Comparison of ENCODE assay signal across 8 cellular contexts in genomic region chr14:101964297-101965144, GRCh38. TPM values are rescaled to one million over a fixed set of nuclear protein-coding genes. Genes with fewer than 3 reads are reported as not detected.
A peak's percentile ranks its signal among the peaks of the same experiment; 100 is the strongest.
DNase-seq lines count a peak whose midpoint lies in the region; ATAC-seq and TF ChIP-seq lines count a peak whose summit lies in the region.

DYNC1H1 (plus strand) TSS chr14:101964573; CDS start chr14:101964692, 119 bp downstream.

- TF ChIP-seq CTCF in H9 (conservative IDR thresholded peaks at IDR 0.05) (no peak), MM.1S (IDR thresholded peaks at IDR 0.05; ENCODE audit: low read length) (no peak), natural killer cell (IDR thresholded peaks at IDR 0.05) (no peak)

- H3K4me3 ChIP-seq in MM.1S (ENCODE audit: low read length) = peak within 1 kb of the TSS; percentile 80

- H3K4me2 ChIP-seq in H9 (ENCODE audit: insufficient read depth, insufficient read length, low read length) = peak within 1 kb of the TSS; percentile 91
- peak within 1 kb of the TSS; percentile 69 for H3K4me2 ChIP-seq in MM.1S (ENCODE audit: low read depth, low read length)

- peak; percentile 85 to 93 (median 89) for ATAC-seq in natural killer cell
- peak; percentile 85 to 90 for ATAC-seq in stimulated activated naive B cell treated with anti-CD40 and anti-IgM and Interleukin-4, amounts not matched to agents 10 μg/mL and 1 μg/mL and 100 μg/mL, for 72 hours (replicated peaks)

- peaks cover 42% of the 10 kb centered on the region for H3K27me3 Mint-ChIP-seq in H9 (ENCODE audit: low read depth)
- H3K27me3 Mint-ChIP-seq in natural killer cell (ENCODE audit: low read depth in 2 of 2) = peaks cover 0 to 2% of the 10 kb centered on the region in 2 donors
- H3K27me3 Mint-ChIP-seq in stimulated activated naive B cell treated with anti-CD40 and anti-IgM and Interleukin-4, amounts not matched to agents 10 μg/mL and 1 μg/mL and 100 μg/mL, for 72 hours = no peaks in the 10 kb centered on the region

- H3K27ac Mint-ChIP-seq in H9 (peak within 1 kb of the TSS in 2 of 3 experiments; percentile 67 to 93; a peak in 3 of 7 replicates), natural killer cell (peak within 1 kb of the TSS; percentile 90 to 91)
- H3K27ac Mint-ChIP-seq in stimulated activated naive B cell treated with anti-CD40 and anti-IgM and Interleukin-4, amounts not matched to agents 10 μg/mL and 1 μg/mL and 100 μg/mL, for 72 hours = peak within 1 kb of the TSS; percentile 96

- H3T11ph ChIP-seq in H9 (ENCODE audit: low read length) = no peak within 1 kb of the TSS

- H4K20me1 ChIP-seq in H9 (ENCODE audit: control insufficient read depth, insufficient read depth, insufficient read length) = no peaks in the 10 kb centered on the region
- H4K20me1 ChIP-seq in MM.1S (ENCODE audit: insufficient read depth, low read length) = no peaks in the 10 kb centered on the region

- H3K27me3 ChIP-seq in H9 (ENCODE audit: insufficient read depth, low read length) (peaks cover 4% of the 10 kb centered on the region; the same call in 1 of the 2 replicates), MM.1S (replicated peaks; ENCODE audit: insufficient read depth, low read length) (no peaks in the 10 kb centered on the region)

- H2AFZ ChIP-seq in H9 (ENCODE audit: low read length) (no peak within 1 kb of the TSS), MM.1S (ENCODE audit: low read length) (no peak within 1 kb of the TSS)

- DNase-seq in EL = peak; percentile 93
- peak; percentile 93 for DNase-seq in H9
- DNase-seq in MM.1S = peak; percentile 81
- DNase-seq in SHP77 (lab: John Stamatoyannopoulos, UW) = peak; percentile 94 to 96
- peak; percentile 86 for DNase-seq in activated T-helper 9 cell treated with anti-CD3 and anti-CD28 coated beads, Interleukin-2, amount 50 U/mL, for 16 hours (ENCODE audit: low read depth)
- peak; percentile 89 for DNase-seq in fibroblast of peridontal ligament (ENCODE audit: extremely low read depth)
- peak; percentile 91 for DNase-seq in natural killer cell
- DNase-seq in stimulated activated naive B cell treated with anti-CD40 and anti-IgM and Interleukin-4, amounts not matched to agents 10 μg/mL and 1 μg/mL and 100 μg/mL, for 72 hours = peak; percentile 84

- no peaks in the 10 kb centered on the region for H3K9me2 ChIP-seq in MM.1S (replicated peaks; ENCODE audit: insufficient read depth, low read length)

- no peaks in the 10 kb centered on the region for H3F3A ChIP-seq in MM.1S (ENCODE audit: insufficient read depth, low read length)

- intact Hi-C loops in natural killer cell (cut with micrococcal nuclease) = loop anchor here (1.0 to 5.0 kb wide), 3 partner anchors 16 to 353 kb away; partner anchors contain the start of gene ZNF839

- H4K8ac ChIP-seq in H9 (replicated peaks; ENCODE audit: insufficient read length, low read depth, low read length) = no peak within 1 kb of the TSS

- no peak within 1 kb of the TSS for H3K56ac ChIP-seq in H9 (ENCODE audit: insufficient read length, low read depth, low read length)

- H4K5ac ChIP-seq in H9 (ENCODE audit: insufficient read length, low read depth, low read length) = no peak within 1 kb of the TSS

- H3K4ac ChIP-seq in H9 (ENCODE audit: low read depth, low read length) = no peak within 1 kb of the TSS

- H2BK5ac ChIP-seq in H9 (ENCODE audit: insufficient read length, low read length) = no peak within 1 kb of the TSS

- no peak within 1 kb of the TSS for H2BK12ac ChIP-seq in H9 (ENCODE audit: insufficient read length, low read depth, low read length)

- no peak within 1 kb of the TSS for H4K91ac ChIP-seq in H9 (ENCODE audit: insufficient read length, low read depth, low read length)

- H3K23ac ChIP-seq in H9 (ENCODE audit: insufficient read length, low read depth, low read length) = no peak within 1 kb of the TSS

- H3K4me1 ChIP-seq in H9 (ENCODE audit: insufficient read depth, low read length) (no peaks in the 10 kb centered on the region), MM.1S (ENCODE audit: low read length) (no peaks in the 10 kb centered on the region)

- no peak within 1 kb of the TSS for H2BK15ac ChIP-seq in H9 (ENCODE audit: low read depth, low read length)

- no peak within 1 kb of the TSS for H2BK20ac ChIP-seq in H9 (ENCODE audit: low read depth, low read length, poor library complexity, severe bottlenecking)

- peaks cover 26% of the 10 kb centered on the region; the same call in 1 of the 2 replicates for H3K79me2 ChIP-seq in H9 (ENCODE audit: insufficient read depth, low read length)
- H3K79me2 ChIP-seq in MM.1S (ENCODE audit: low read length) = peaks cover 46% of the 10 kb centered on the region

- H3K4me3 Mint-ChIP-seq in H9 (peak within 1 kb of the TSS; percentile 91 to 93), natural killer cell (peak within 1 kb of the TSS; percentile 95)
- peak within 1 kb of the TSS; percentile 94 to 98 for H3K4me3 Mint-ChIP-seq in stimulated activated naive B cell treated with anti-CD40 and anti-IgM and Interleukin-4, amounts not matched to agents 10 μg/mL and 1 μg/mL and 100 μg/mL, for 72 hours

- H3K79me1 ChIP-seq in H9 (ENCODE audit: insufficient read depth, low read depth, low read length, poor library complexity, severe bottlenecking) = peaks cover 3% of the 10 kb centered on the region

- H3K36me3 ChIP-seq in MM.1S (replicated peaks; ENCODE audit: insufficient read depth, low read length) = no peaks in the 10 kb centered on the region

- H3K18ac ChIP-seq in H9 (ENCODE audit: insufficient read length, low read depth, low read length) = peak within 1 kb of the TSS; percentile 56

- H3K4me1 Mint-ChIP-seq in H9 (peaks cover 25 to 31% of the 10 kb centered on the region in 2 experiments), natural killer cell (peaks cover 35 to 45% of the 10 kb centered on the region in 2 donors)
- H3K4me1 Mint-ChIP-seq in stimulated activated naive B cell treated with anti-CD40 and anti-IgM and Interleukin-4, amounts not matched to agents 10 μg/mL and 1 μg/mL and 100 μg/mL, for 72 hours = peaks cover 20 to 46% of the 10 kb centered on the region in 2 donors

- no peak within 1 kb of the TSS for H2BK120ac ChIP-seq in H9 (ENCODE audit: low read depth, low read length, poor library complexity, severe bottlenecking)

- no CpG with 5 or more reads among the region's 108 CpGs for WGBS in H9 (ENCODE audit: extremely low coverage, insufficient read length, low lambda C conversion rate)

- H3K9ac ChIP-seq in H9 (ENCODE audit: extremely low read depth, insufficient read length, low read length) (peak within 1 kb of the TSS; percentile 79), MM.1S (ENCODE audit: low read length) (peak within 1 kb of the TSS; percentile 82)

- H3K36me3 Mint-ChIP-seq in H9 (ENCODE audit: insufficient read depth in 1 of 3, low read depth in 3 of 3) (peaks cover 6 to 16% (median 13%) of the 10 kb centered on the region in 3 experiments; a peak in 6 of 7 replicates), natural killer cell (no peaks in the 10 kb centered on the region)
- peaks cover 12 to 14% of the 10 kb centered on the region in 2 donors for H3K36me3 Mint-ChIP-seq in stimulated activated naive B cell treated with anti-CD40 and anti-IgM and Interleukin-4, amounts not matched to agents 10 μg/mL and 1 μg/mL and 100 μg/mL, for 72 hours

- peak within 1 kb of the TSS; percentile 14 for H3K14ac ChIP-seq in H9 (ENCODE audit: insufficient read depth, low read length)

- H2AK5ac ChIP-seq in H9 (ENCODE audit: insufficient read length, low read length) = no peak within 1 kb of the TSS

- peaks cover 14% of the 10 kb centered on the region for H3K23me2 ChIP-seq in H9 (ENCODE audit: insufficient read length, low read depth, low read length, poor library complexity, severe bottlenecking)

- H3K9me3 Mint-ChIP-seq in H9 (no peaks in the 10 kb centered on the region; a peak in 1 of 5 replicates), natural killer cell (no peaks in the 10 kb centered on the region)
- no peaks in the 10 kb centered on the region for H3K9me3 Mint-ChIP-seq in stimulated activated naive B cell treated with anti-CD40 and anti-IgM and Interleukin-4, amounts not matched to agents 10 μg/mL and 1 μg/mL and 100 μg/mL, for 72 hours

- H3K9me3 ChIP-seq in H9 (ENCODE audit: control insufficient read depth, low read depth, low read length) = no peaks in the 10 kb centered on the region
- no peaks in the 10 kb centered on the region for H3K9me3 ChIP-seq in MM.1S (replicated peaks; ENCODE audit: insufficient read depth, low read length)

- no peak within 1 kb of the TSS for H3K27ac ChIP-seq in H9 (ENCODE audit: insufficient read length, low read depth, low read length)
- peak within 1 kb of the TSS; percentile 61 for H3K27ac ChIP-seq in MM.1S (ENCODE audit: low read length)

RNA-seq across cellular contexts. Expression of gene DYNC1H1, which starts in this region (rescaled TPM):
- total RNA-seq in H9 (2021) = 319 and 359 TPM in 2 replicates
- total RNA-seq in natural killer cell = 100 to 1,000 TPM; 313 to 381 (median 349) TPM
